ENCODE assay signal across 18 cellular contexts in the genomic region with DNA sequence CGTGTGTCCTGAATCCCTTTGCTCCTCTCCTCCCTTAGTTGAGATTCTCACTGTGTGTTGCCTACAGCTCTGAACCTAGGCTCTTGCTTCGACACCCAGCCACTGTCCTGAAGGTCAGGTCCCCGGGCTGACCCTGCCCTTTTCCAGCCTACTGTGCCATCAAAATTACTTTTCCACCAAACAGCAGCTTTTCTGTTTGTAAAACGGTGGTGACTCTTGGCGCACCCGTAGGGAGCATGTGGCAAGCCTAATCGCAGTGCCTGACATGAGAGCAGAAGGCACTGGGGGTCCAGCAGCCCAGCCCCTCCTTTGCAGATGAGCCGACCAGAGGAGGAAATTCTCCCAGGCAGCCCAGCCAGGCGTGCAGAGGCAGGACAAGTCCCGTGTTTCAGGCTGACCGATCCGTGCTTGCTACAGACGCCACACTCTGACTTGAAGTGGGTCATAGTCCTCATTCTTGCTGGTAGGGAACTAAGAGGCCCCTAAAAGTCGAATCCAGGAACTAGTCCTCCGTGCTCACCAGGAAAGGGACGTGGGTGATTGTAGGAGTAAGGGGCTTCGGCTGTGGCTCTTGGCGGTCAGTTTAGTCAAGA. TPM values are rescaled to one million over a fixed set of nuclear protein-coding genes. Genes with fewer than 3 reads are reported as not detected.
A peak's percentile ranks its signal among the peaks of the same experiment; 100 is the strongest.
DNase-seq lines count a peak whose midpoint lies in the region; ATAC-seq, FAIRE-seq and TF ChIP-seq lines count a peak whose summit lies in the region.
"Had no signal": no experiment of that assay in that cellular context is flagged by ENCODE, and none has a peak within 500 bp of the region (broad histone marks: within the 10 kb centered on the region; RNA-seq: fewer than 3 reads in every experiment).

No MANE protein-coding gene starts in this region.

- H3K4me1 Mint-ChIP-seq in dendritic cell treated with granulocyte-macrophage colony-stimulating factor and Interleukin-4, amounts not matched to agents 40 ng/mL and 50 ng/mL, for 4 days (ENCODE audit: low read depth): peaks cover 75% of the 10 kb centered on the region
- peaks cover 21% of the 10 kb centered on the region for H3K4me1 Mint-ChIP-seq in nephron

- no peak for FAIRE-seq in HepG2 (lab: Jason Lieb, UNC)

- TF ChIP-seq RAD21 in HepG2 (CRISPR knock-in tag; IDR thresholded peaks at IDR 0.05): no peak

- CTCF ChIA-PET in HepG2 (lab: Yijun Ruan, JAX; ENCODE audit: low intra/inter-chr PET ratio, low total read pairs): no interaction called here

- DNase-seq in heart right ventricle: no peak
- DNase-seq in left cardiac atrium: no peak
- peak; percentile 85 to 86 for DNase-seq in thyroid gland
- DNase-seq in amniotic stem cell (lab: John Stamatoyannopoulos, UW): no peak
- DNase-seq in HepG2 (ENCODE audit: low spot score): no peak
- no peak for DNase-seq in breast epithelium (ENCODE audit: low spot score in 2 of 2)
- DNase-seq: COR-L47; DMS153; GOT3; NCI-H1092; NCI-H1694; NCI-H2107; NCI-H226; NCI-H526; NK-92 treated with Interleukin-12 subunit alpha and Interleukin-12 subunit beta, amount 100 ng/mL, for 24 hours had no signal

- H3K4me1 ChIP-seq in heart right ventricle: peaks cover 2 to 75% (median 45%) of the 10 kb centered on the region in 9 donors
- peaks cover 15 to 50% of the 10 kb centered on the region in 2 donors for H3K4me1 ChIP-seq in thyroid gland
- no peaks in the 10 kb centered on the region for H3K4me1 ChIP-seq in HepG2 (ENCODE audit: insufficient read depth, low read length)
- peaks cover 0 to 7% of the 10 kb centered on the region in 2 donors for H3K4me1 ChIP-seq in breast epithelium

- no TSS peak for BruUV-seq in HepG2 (replicated peaks; lab: Mats Ljungman, UMichigan)

- ATAC-seq in heart right ventricle (no peak), left cardiac atrium (no peak), HepG2 (no peak)

- TF ChIP-seq POLR2A in thyroid gland (IDR thresholded peaks at IDR 0.05) (no peak), HepG2 (IDR thresholded peaks at IDR 0.05; ENCODE audit: insufficient read depth in 1 of 2, low read depth in 2 of 2, low read length in 2 of 2) (no peak), breast epithelium (IDR thresholded peaks at IDR 0.05) (no peak)

- no peaks in the 10 kb centered on the region for H3K9me3 Mint-ChIP-seq in dendritic cell treated with granulocyte-macrophage colony-stimulating factor and Interleukin-4, amounts not matched to agents 40 ng/mL and 50 ng/mL, for 4 days
- no peaks in the 10 kb centered on the region for H3K9me3 Mint-ChIP-seq in nephron

- H3K27ac ChIP-seq in heart right ventricle (peak overlapping the region; percentile 51 to 90 (median 71)), thyroid gland (peak overlapping the region; percentile 61 to 87 (median 84)), HepG2 (ENCODE audit: extremely low read length, insufficient read depth, low read length) (no peak overlapping the region), breast epithelium (no peak overlapping the region)
- H3K27ac ChIP-seq: KMS-11 had no signal

- no peaks in the 10 kb centered on the region for H4K20me1 ChIP-seq in HepG2 (ENCODE audit: insufficient read depth, low read length)

- no peak overlapping the region for H3K4me3 Mint-ChIP-seq in dendritic cell treated with granulocyte-macrophage colony-stimulating factor and Interleukin-4, amounts not matched to agents 40 ng/mL and 50 ng/mL, for 4 days
- H3K4me3 Mint-ChIP-seq in nephron: peak overlapping the region in 1 of 3 experiments; percentile 68

- no peaks in the 10 kb centered on the region for H3K79me2 ChIP-seq in HepG2 (ENCODE audit: insufficient read depth, low read length)

- H2AFZ ChIP-seq in HepG2 (ENCODE audit: low read length): no peak overlapping the region

- intact Hi-C loops in heart right ventricle (cut with DNase I): loop anchor here in 1 of 10 donors (10.0 kb wide), 1 partner anchor 136 kb away; a partner anchor contains a TSS
- intact Hi-C loops in left cardiac atrium (cut with DNase I): no loop called here
- intact Hi-C loops in dendritic cell treated with granulocyte-macrophage colony-stimulating factor and Interleukin-4, amounts not matched to agents 40 ng/mL and 50 ng/mL, for 4 days (cut with micrococcal nuclease): no loop called here
- intact Hi-C loops in thyroid gland (cut with DNase I): no loop called here
- intact Hi-C loops in HepG2 (cut with micrococcal nuclease; ENCODE audit: unreplicated experiment): no loop called here
- intact Hi-C loops in breast epithelium (cut with DNase I; ENCODE audit: low total_unique reads): no loop called here

- H3K27ac Mint-ChIP-seq in dendritic cell treated with granulocyte-macrophage colony-stimulating factor and Interleukin-4, amounts not matched to agents 40 ng/mL and 50 ng/mL, for 4 days: peak overlapping the region; percentile 84
- H3K27ac Mint-ChIP-seq in nephron: peak overlapping the region; percentile 71 to 97 (median 92)

- H3K36me3 ChIP-seq in heart right ventricle (peaks cover 0 to 10% (median 0%) of the 10 kb centered on the region in 9 donors), thyroid gland (no peaks in the 10 kb centered on the region), HepG2 (replicated peaks in 1 of 2; ENCODE audit: control insufficient read depth in 1 of 2, insufficient read depth in 2 of 2, low read length in 2 of 2) (no peaks in the 10 kb centered on the region), breast epithelium (no peaks in the 10 kb centered on the region)

- no peak overlapping the region for H3K9ac ChIP-seq in HepG2 (ENCODE audit: insufficient read depth, low read depth, low read length)
- H3K9ac ChIP-seq: KMS-11 had no signal

- no peak for TF ChIP-seq CTCF in heart right ventricle (IDR thresholded peaks at IDR 0.05)
- no peak for TF ChIP-seq CTCF in nephron (IDR thresholded peaks at IDR 0.05; ENCODE audit: unreplicated experiment in 3 of 3)
- TF ChIP-seq CTCF in thyroid gland (IDR thresholded peaks at IDR 0.05): no peak
- no peak for TF ChIP-seq CTCF in HepG2 (CRISPR knock-in tag; IDR thresholded peaks at IDR 0.05)
- TF ChIP-seq CTCF in breast epithelium (IDR thresholded peaks at IDR 0.05): no peak

- H3K9me3 ChIP-seq in heart right ventricle (no peaks in the 10 kb centered on the region), thyroid gland (no peaks in the 10 kb centered on the region), HepG2 (ENCODE audit: low read length) (no peaks in the 10 kb centered on the region), breast epithelium (no peaks in the 10 kb centered on the region)

- TF ChIP-seq EP300 in HepG2 (IDR thresholded peaks at IDR 0.05; ENCODE audit: low read depth in 2 of 2, low read length in 2 of 2): no peak
- TF ChIP-seq EP300 in HepG2 (CRISPR knock-in tag; IDR thresholded peaks at IDR 0.05; ENCODE audit: borderline replicate concordance): no peak

- H3K4me3 ChIP-seq in heart right ventricle (no peak overlapping the region), thyroid gland (replicated peaks in 1 of 3) (no peak overlapping the region), HepG2 (replicated peaks in 1 of 3; ENCODE audit: insufficient read depth in 1 of 3, low read depth in 2 of 3, low read length in 3 of 3) (no peak overlapping the region), breast epithelium (no peak overlapping the region)

- no peak overlapping the region for H3K4me2 ChIP-seq in HepG2 (ENCODE audit: low read depth, low read length)
- H3K4me2 ChIP-seq: KMS-11 had no signal

- POLR2A ChIA-PET in HepG2 (lab: Yijun Ruan, JAX): no interaction called here

- H3K36me3 Mint-ChIP-seq in dendritic cell treated with granulocyte-macrophage colony-stimulating factor and Interleukin-4, amounts not matched to agents 40 ng/mL and 50 ng/mL, for 4 days (ENCODE audit: low read depth): peaks cover 74% of the 10 kb centered on the region
- H3K36me3 Mint-ChIP-seq in nephron (ENCODE audit: low read depth): peaks cover 5% of the 10 kb centered on the region

- no peaks in the 10 kb centered on the region for H3K27me3 Mint-ChIP-seq in dendritic cell treated with granulocyte-macrophage colony-stimulating factor and Interleukin-4, amounts not matched to agents 40 ng/mL and 50 ng/mL, for 4 days
- peaks cover 25% of the 10 kb centered on the region for H3K27me3 Mint-ChIP-seq in nephron (ENCODE audit: low read depth)

- 76 to 89% methylated on average over 18 of the region's 18 CpGs for WGBS in heart right ventricle, 2 donors
- WGBS in thyroid gland, 2 donors: 30 to 53% methylated on average over 16 to 17 of the region's 18 CpGs
- WGBS in HepG2 (ENCODE audit: low lambda C conversion rate): 47% methylated on average over 14 of the region's 18 CpGs

- H3K27me3 ChIP-seq in heart right ventricle (no peaks in the 10 kb centered on the region), thyroid gland (no peaks in the 10 kb centered on the region), HepG2 (ENCODE audit: control insufficient read depth in 1 of 2, insufficient read depth in 2 of 2, low read length in 2 of 2) (peaks cover 0 to 23% of the 10 kb centered on the region in 2 experiments; a peak in 3 of 5 replicates), breast epithelium (no peaks in the 10 kb centered on the region)

- in situ Hi-C loops in HepG2 (cut with HindIII; ENCODE audit: extremely low pct_ligation_motif_present, low pct_unique_long_range_greater_than_20kb): no loop called here

RNA-seq across cellular contexts. Expression of a gene that starts 6.8 kb away (rescaled TPM):
- total RNA-seq in heart right ventricle: 10 to 100 TPM; 24.5 to 51.4 (median 35.5) TPM
- 10 to 100 TPM; 10.6 to 15.0 TPM for polyA plus RNA-seq in heart right ventricle
- 10 to 100 TPM; 20.6 to 25.0 TPM for total RNA-seq in left cardiac atrium
- 10 to 100 TPM; 15.1 to 30.0 (median 15.6) TPM for total RNA-seq in thyroid gland
- total RNA-seq in HepG2 (2016; rRNA removed; fragmentation: Illumina TruSeq; extraction: Trizol): 0.27 and 0.31 TPM in 2 replicates
- 0.35 and 0.40 TPM in 2 replicates for total RNA-seq in HepG2 (2016; cell fraction: cytosol; rRNA removed; fragmentation: Illumina TruSeq; extraction: Trizol; ENCODE audit: low read depth)
- total RNA-seq in HepG2 (2016; cell fraction: insoluble cytoplasmic fraction; rRNA removed; fragmentation: Illumina TruSeq; extraction: Trizol): 0.31 and 0.45 TPM in 2 replicates
- 0.31 and 0.37 TPM in 2 replicates for total RNA-seq in HepG2 (2016; cell fraction: membrane; rRNA removed; fragmentation: Illumina TruSeq; extraction: Trizol)
- total RNA-seq in HepG2 (2016; cell fraction: nucleus; rRNA removed; fragmentation: Illumina TruSeq; extraction: Trizol): 0.34 and 0.59 TPM in 2 replicates
- 0.41 and 0.59 TPM in 2 replicates for polyA plus RNA-seq in HepG2 (2011; rRNA removed)
- polyA plus RNA-seq in HepG2 (2011; cell fraction: cytosol; rRNA removed): 0.32 and 0.50 TPM in 2 replicates
- polyA plus RNA-seq in HepG2 (2011; cell fraction: nucleus; rRNA removed): 0.72 and 0.85 TPM in 2 replicates
- polyA plus RNA-seq in HepG2 (2012): 0.47 and 1.5 TPM in 2 replicates
- 0.21 and 0.23 TPM in 2 replicates for polyA plus RNA-seq in HepG2 (2016; cell fraction: cytosol; fragmentation: Illumina TruSeq; extraction: Trizol; ENCODE audit: low read depth)
- 0.35 and 0.58 TPM in 2 replicates for polyA plus RNA-seq in HepG2 (2016; cell fraction: insoluble cytoplasmic fraction; fragmentation: Illumina TruSeq; extraction: Trizol; ENCODE audit: low read depth)
- polyA plus RNA-seq in HepG2 (2016; cell fraction: membrane; fragmentation: Illumina TruSeq; extraction: Trizol; ENCODE audit: low read depth): 0.40 and 0.45 TPM in 2 replicates
- 0.70 and 0.75 TPM in 2 replicates for polyA plus RNA-seq in HepG2 (2016; cell fraction: nucleus; fragmentation: Illumina TruSeq; extraction: Trizol; ENCODE audit: insufficient read depth, low read depth)
- polyA minus RNA-seq in HepG2 (2011; rRNA and poly(A)+ RNA removed; ENCODE audit: low replicate concordance): 0.10 and 0.21 TPM in 2 replicates
- not detected in 2 replicates for polyA minus RNA-seq in HepG2 (2011; cell fraction: cytosol; rRNA and poly(A)+ RNA removed)
- polyA minus RNA-seq in HepG2 (2011; cell fraction: nucleus; rRNA and poly(A)+ RNA removed): 0.52 and 1.2 TPM in 2 replicates
- 10 to 100 TPM; 24.1 to 29.6 (median 25.6) TPM for total RNA-seq in breast epithelium

Comparison
In these comparisons a context has a peak if more than half of its experiments do, and no peak if none do; other contexts are left out.
1. DNase-seq: peak in thyroid gland (2 of 2); none in heart right ventricle (0 of 2), left cardiac atrium (single experiment), amniotic stem cell (single experiment), HepG2 (single experiment) and breast epithelium (0 of 2).
2. H3K27ac ChIP-seq: peak in heart right ventricle (10 of 10) and thyroid gland (3 of 3); none in HepG2 (single experiment) and breast epithelium (0 of 2).
3. RNA of a gene that starts 6.8 kb away (total RNA-seq): 24.5 to 51.4 TPM in heart right ventricle, 24.1 to 29.6 TPM in breast epithelium, 20.6 to 25.0 TPM in left cardiac atrium and 15.1 to 30.0 TPM in thyroid gland; 0.27 to 0.59 TPM in HepG2; every median in the first group is over 10 times any median in the second.